ENCODE assay signal across 16 cellular contexts in the genomic region with DNA sequence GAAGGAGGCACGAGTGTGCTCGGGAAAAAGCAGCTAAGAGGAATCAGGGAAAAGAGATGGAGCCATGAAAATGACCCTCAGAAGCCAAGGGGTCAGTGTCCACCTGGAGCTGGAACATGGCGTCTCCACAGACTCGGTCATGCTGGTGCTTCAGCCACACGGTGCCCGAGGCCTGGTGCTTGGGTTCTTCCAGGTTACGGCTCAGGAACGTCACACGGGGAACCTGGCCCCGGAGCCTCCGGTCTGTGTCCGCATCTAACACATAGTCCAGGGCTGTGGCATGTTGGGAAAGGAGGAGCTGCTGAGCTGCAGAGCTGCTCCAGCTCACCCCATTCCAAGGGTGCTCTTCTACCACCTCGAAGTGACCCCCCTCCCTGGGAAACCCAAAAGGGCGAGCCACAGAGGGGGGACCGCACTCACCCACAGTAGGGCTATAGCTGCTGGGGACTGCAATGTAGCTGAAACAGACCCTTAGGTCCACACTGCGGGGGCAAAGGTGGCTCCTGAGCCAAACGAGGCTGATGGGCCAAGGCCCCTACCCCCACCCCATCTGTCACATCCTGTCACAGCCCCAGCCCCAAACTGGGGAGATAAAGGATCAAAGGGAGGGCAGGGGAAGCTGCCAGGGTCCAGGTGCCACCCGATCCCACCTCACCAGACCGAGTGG.
"Had no signal": no experiment of that assay in that cellular context is flagged by ENCODE, and none has a peak within 500 bp of the region (broad histone marks: within the 10 kb centered on the region; RNA-seq: fewer than 3 reads in every experiment).

No MANE protein-coding gene starts in this region.

- H3K4me1 ChIP-seq: colonic mucosa had no signal

- H3K27ac ChIP-seq: colonic mucosa, hepatocyte, left ventricle myocardium inferior, psoas muscle, thoracic aorta had no signal

- ATAC-seq: activated T-helper 17 cell treated with anti-CD3 and anti-CD28 coated beads, Interleukin-2, amount 50 U/mL, for 72 hours; esophagus mucosa; psoas muscle had no signal

- FAIRE-seq: keratinocyte had no signal

- H3K36me3 ChIP-seq: colonic mucosa had no signal

- H3K27ac Mint-ChIP-seq: activated B cell treated with CpG ODN at 0.5 μM for 24 hours; activated CD4-positive, alpha-beta T cell treated with anti-CD3 and anti-CD28 coated beads, Interleukin-2, amount 10 ng/mL, durations not matched to agents 7 days and 5 days; activated naive CD4-positive, alpha-beta T cell treated with anti-CD3 and anti-CD28 coated beads, Interleukin-2, amount 10 ng/mL, durations not matched to agents 7 days and 5 days; activated T-helper 17 cell treated with anti-CD3 and anti-CD28 coated beads, Interleukin-2, amount 50 U/mL, for 72 hours; nephron had no signal

- H3K36me3 Mint-ChIP-seq: activated naive CD4-positive, alpha-beta T cell treated with anti-CD3 and anti-CD28 coated beads, Interleukin-2, amount 10 ng/mL, durations not matched to agents 7 days and 5 days had no signal

- H3K4me3 Mint-ChIP-seq: activated B cell treated with CpG ODN at 0.5 μM for 24 hours; activated CD4-positive, alpha-beta T cell treated with anti-CD3 and anti-CD28 coated beads, Interleukin-2, amount 10 ng/mL, durations not matched to agents 7 days and 5 days; activated naive CD4-positive, alpha-beta T cell treated with anti-CD3 and anti-CD28 coated beads, Interleukin-2, amount 10 ng/mL, durations not matched to agents 7 days and 5 days; activated T-helper 17 cell treated with anti-CD3 and anti-CD28 coated beads, Interleukin-2, amount 50 U/mL, for 72 hours; nephron had no signal

- DNase-seq: activated B cell treated with CpG ODN at 0.5 μM for 24 hours; activated CD4-positive, alpha-beta T cell treated with anti-CD3 and anti-CD28 coated beads, Interleukin-2, amount 10 ng/mL, durations not matched to agents 7 days and 5 days; activated naive CD4-positive, alpha-beta T cell treated with anti-CD3 and anti-CD28 coated beads, Interleukin-2, amount 10 ng/mL, durations not matched to agents 7 days and 5 days; caudate nucleus; colonic mucosa; left ventricle myocardium inferior; mesendoderm; stimulated activated CD4-positive, alpha-beta T cell treated with anti-CD3 and anti-CD28 coated beads, Interleukin-1b, Interleukin-23, amount 100 ng/mL, for 48 hours; T-helper 2 cell had no signal

- H3K4me1 Mint-ChIP-seq: activated B cell treated with CpG ODN at 0.5 μM for 24 hours; activated CD4-positive, alpha-beta T cell treated with anti-CD3 and anti-CD28 coated beads, Interleukin-2, amount 10 ng/mL, durations not matched to agents 7 days and 5 days; activated naive CD4-positive, alpha-beta T cell treated with anti-CD3 and anti-CD28 coated beads, Interleukin-2, amount 10 ng/mL, durations not matched to agents 7 days and 5 days; activated T-helper 17 cell treated with anti-CD3 and anti-CD28 coated beads, Interleukin-2, amount 50 U/mL, for 72 hours had no signal

- H3K4me3 ChIP-seq: colonic mucosa, hepatocyte, left ventricle myocardium inferior, psoas muscle, thoracic aorta had no signal

- H3K27me3 ChIP-seq: colonic mucosa, hepatocyte had no signal

- H3K27me3 Mint-ChIP-seq: activated CD4-positive, alpha-beta T cell treated with anti-CD3 and anti-CD28 coated beads, Interleukin-2, amount 10 ng/mL, durations not matched to agents 7 days and 5 days; activated T-helper 17 cell treated with anti-CD3 and anti-CD28 coated beads, Interleukin-2, amount 50 U/mL, for 72 hours had no signal

- H3K9me3 Mint-ChIP-seq: activated B cell treated with CpG ODN at 0.5 μM for 24 hours; activated CD4-positive, alpha-beta T cell treated with anti-CD3 and anti-CD28 coated beads, Interleukin-2, amount 10 ng/mL, durations not matched to agents 7 days and 5 days; activated naive CD4-positive, alpha-beta T cell treated with anti-CD3 and anti-CD28 coated beads, Interleukin-2, amount 10 ng/mL, durations not matched to agents 7 days and 5 days; activated T-helper 17 cell treated with anti-CD3 and anti-CD28 coated beads, Interleukin-2, amount 50 U/mL, for 72 hours; nephron had no signal

- H3K9me3 ChIP-seq: colonic mucosa, left ventricle myocardium inferior, psoas muscle, thoracic aorta had no signal
